8 cellular contexts compared by ENCODE assay signal in the genomic region with DNA sequence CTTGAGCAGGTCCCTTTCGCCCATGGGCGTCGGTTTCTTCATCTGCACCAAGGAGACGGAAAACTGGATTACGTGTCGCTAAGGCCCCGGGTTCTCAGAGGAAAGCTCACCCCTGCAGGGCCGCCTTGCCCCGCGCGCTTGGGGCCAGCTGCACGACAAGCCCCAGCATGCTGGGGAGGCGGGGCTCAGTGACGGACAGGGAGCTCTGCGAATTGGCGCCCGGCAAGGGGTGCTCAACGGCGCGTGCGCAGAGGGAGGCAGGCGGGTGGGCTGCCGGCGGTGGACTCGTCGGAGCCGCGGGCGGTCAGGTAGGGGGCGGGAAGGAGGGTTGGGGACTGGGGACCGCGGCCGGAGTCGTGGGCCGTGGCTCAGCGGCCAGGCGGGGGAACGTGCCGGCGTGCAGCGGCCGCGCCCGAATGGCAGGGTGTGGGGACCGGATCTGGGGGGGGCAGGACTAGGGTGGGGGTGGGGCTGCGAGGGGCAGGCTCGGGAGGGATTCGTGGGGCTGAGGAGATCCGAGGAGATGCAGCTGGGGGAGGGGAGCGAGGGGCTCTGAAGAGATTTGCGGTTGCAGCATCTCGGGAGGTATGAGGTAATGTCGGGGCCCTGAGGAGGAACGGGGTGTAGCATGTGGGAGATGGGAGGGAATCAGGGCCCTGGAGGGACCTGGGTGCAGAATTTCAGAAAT. TPM values are rescaled to one million over a fixed set of nuclear protein-coding genes. Genes with fewer than 3 reads are reported as not detected.
DNase-seq lines count a peak whose midpoint lies in the region; ATAC-seq, FAIRE-seq and TF ChIP-seq lines count a peak whose summit lies in the region.

A gene with protein sequence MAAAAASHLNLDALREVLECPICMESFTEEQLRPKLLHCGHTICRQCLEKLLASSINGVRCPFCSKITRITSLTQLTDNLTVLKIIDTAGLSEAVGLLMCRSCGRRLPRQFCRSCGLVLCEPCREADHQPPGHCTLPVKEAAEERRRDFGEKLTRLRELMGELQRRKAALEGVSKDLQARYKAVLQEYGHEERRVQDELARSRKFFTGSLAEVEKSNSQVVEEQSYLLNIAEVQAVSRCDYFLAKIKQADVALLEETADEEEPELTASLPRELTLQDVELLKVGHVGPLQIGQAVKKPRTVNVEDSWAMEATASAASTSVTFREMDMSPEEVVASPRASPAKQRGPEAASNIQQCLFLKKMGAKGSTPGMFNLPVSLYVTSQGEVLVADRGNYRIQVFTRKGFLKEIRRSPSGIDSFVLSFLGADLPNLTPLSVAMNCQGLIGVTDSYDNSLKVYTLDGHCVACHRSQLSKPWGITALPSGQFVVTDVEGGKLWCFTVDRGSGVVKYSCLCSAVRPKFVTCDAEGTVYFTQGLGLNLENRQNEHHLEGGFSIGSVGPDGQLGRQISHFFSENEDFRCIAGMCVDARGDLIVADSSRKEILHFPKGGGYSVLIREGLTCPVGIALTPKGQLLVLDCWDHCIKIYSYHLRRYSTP (plus strand): TSS at position 232 of the 688 bp plus-strand sequence. CDS start 10,438 bp downstream, outside the sequence.

- H3K9ac ChIP-seq in keratinocyte (ENCODE audit: control insufficient read depth, extremely low read depth, insufficient read depth, low read length) = peak within 1 kb of the TSS; percentile 90

- CTCF ChIA-PET in AG04450 (lab: Charles Lee) = interaction anchor here (0.7 to 0.8 kb wide), 2 partner anchors 15 to 1093 kb away, joined by 3 to 4 read pairs; no protein-coding TSS in a partner anchor

- H3K4me1 ChIP-seq in keratinocyte (ENCODE audit: control insufficient read depth, extremely low read depth, insufficient read depth, low read length) = peaks cover 18% of the 10 kb centered on the region

- DNase-seq in AG04450 (ENCODE audit: low read depth, low spot score) = peak; percentile 67
- peak; percentile 94 for DNase-seq in NCI-H345 (lab: John Stamatoyannopoulos, UW)
- peak; percentile 97 for DNase-seq in activated CD4-positive, CD25-positive, alpha-beta regulatory T cell treated with anti-CD3 and anti-CD28 coated beads, Interleukin-2, amount 50 U/mL, for 72 hours
- peak; percentile 90 for DNase-seq in cerebellar cortex (ENCODE audit: low spot score)
- no peak for DNase-seq in keratinocyte (ENCODE audit: low read depth, low spot score)
- peak; percentile 86 to 97 for DNase-seq in stimulated activated CD4-positive, alpha-beta T cell treated with anti-CD3 and anti-CD28 coated beads, Interleukin-15, amount 100 ng/mL, for 1 hour (ENCODE audit: low read depth in 1 of 2, low spot score in 1 of 2)

- no peaks in the 10 kb centered on the region for H3K9me1 ChIP-seq in keratinocyte (ENCODE audit: control insufficient read depth, extremely low read depth, insufficient read depth, low read length)

- ATAC-seq in GM18907 (IDR thresholded peaks at IDR 0.05; ENCODE audit: unreplicated experiment) (peak; percentile 99), HG03135 (IDR thresholded peaks at IDR 0.05; ENCODE audit: unreplicated experiment) (peak; percentile 99)

- H3K27me3 ChIP-seq in AG04450 (ENCODE audit: control insufficient read depth, insufficient read depth, low read length) (no peaks in the 10 kb centered on the region), keratinocyte (ENCODE audit: control insufficient read depth, extremely low read depth, insufficient read depth, low read length) (no peaks in the 10 kb centered on the region)

- peaks cover 48% of the 10 kb centered on the region for H3K79me2 ChIP-seq in keratinocyte (ENCODE audit: control insufficient read depth, insufficient read depth, low read length)

- H3K9me3 ChIP-seq in AG04450 (ENCODE audit: control insufficient read depth, insufficient read depth, low read length) = no peaks in the 10 kb centered on the region
- no peaks in the 10 kb centered on the region for H3K9me3 ChIP-seq in keratinocyte (ENCODE audit: control insufficient read depth, low read depth, low read length)

- H4K20me1 ChIP-seq in keratinocyte (ENCODE audit: control insufficient read depth, extremely low read depth, insufficient read depth, low read length) = no peaks in the 10 kb centered on the region

- H3K27ac ChIP-seq in AG04450 (ENCODE audit: low read depth, low read length) = peak within 1 kb of the TSS; percentile 31
- peak within 1 kb of the TSS; percentile 69 for H3K27ac ChIP-seq in keratinocyte (ENCODE audit: control insufficient read depth, insufficient read depth, low read length)

- H3K36me3 ChIP-seq in keratinocyte (ENCODE audit: control insufficient read depth in 2 of 2, extremely low read depth in 1 of 2, insufficient read depth in 2 of 2, low read length in 2 of 2) = no peaks in the 10 kb centered on the region

- peak within 1 kb of the TSS; percentile 81 for H3K4me3 ChIP-seq in AG04450 (ENCODE audit: low read depth, low read length)
- peak within 1 kb of the TSS; percentile 72 to 91 (median 85) for H3K4me3 ChIP-seq in keratinocyte (ENCODE audit: control insufficient read depth in 2 of 3, extremely low read depth in 1 of 3, insufficient read depth in 2 of 3, low read depth in 1 of 3, low read length in 3 of 3)

- dilution Hi-C loops in keratinocyte (cut with MboI; ENCODE audit: extremely low pct_ligation_motif_present, low sequenced_read_pairs) = no loop called here

- POLR2A ChIA-PET in AG04450 (lab: Yijun Ruan, JAX) = interaction anchor here (0.6 to 1.3 kb wide), 3 partner anchors 10 to 1335 kb away, joined by 3 to 13 read pairs (median 3); no protein-coding TSS in a partner anchor

- FAIRE-seq in keratinocyte (lab: Jason Lieb, UNC) = no peak

- peak within 1 kb of the TSS; percentile 46 for H2AFZ ChIP-seq in keratinocyte (ENCODE audit: control insufficient read depth, low read length)

- TF ChIP-seq CTCF in AG04450 (IDR thresholded peaks at IDR 0.05; ENCODE audit: low read depth, low read length) = no peak
- no peak for TF ChIP-seq CTCF in keratinocyte (optimal IDR thresholded peaks at IDR 0.05 in 1 of 3, IDR thresholded peaks at IDR 0.05 in 1 of 3, conservative IDR thresholded peaks at IDR 0.05 in 1 of 3; ENCODE audit: extremely low read depth in 1 of 3, insufficient read depth in 2 of 3, low read length in 3 of 3)

- H3K4me2 ChIP-seq in keratinocyte (ENCODE audit: control insufficient read depth, extremely low read depth, insufficient read depth, low read depth, low read length) = peak within 1 kb of the TSS; percentile 95

RNA-seq across cellular contexts. Expression of the gene that starts here (rescaled TPM):
- polyA plus RNA-seq in AG04450 (2011; rRNA removed) = 23.4 and 24.5 TPM in 2 replicates
- polyA minus RNA-seq in AG04450 (2011; rRNA and poly(A)+ RNA removed) = 56.6 and 58.1 TPM in 2 replicates
- polyA plus RNA-seq in keratinocyte = 21.3 to 23.8 TPM (median 23.2 TPM) in 3 replicates
- polyA plus RNA-seq in keratinocyte (2011; ENCODE audit: low read depth) = 6.3 TPM
- polyA plus RNA-seq in keratinocyte (2011; cell fraction: cytosol; rRNA removed) = 13.9 and 18.4 TPM in 2 replicates
- polyA plus RNA-seq in keratinocyte (2011; cell fraction: nucleus; rRNA removed) = 31.8 and 34.7 TPM in 2 replicates
- 7.6 and 18.5 TPM in 2 replicates for polyA plus RNA-seq in keratinocyte (2012; ENCODE audit: low replicate concordance)
- 55.2 to 74.2 TPM (median 71.4 TPM) in 3 replicates for polyA minus RNA-seq in keratinocyte
- 26.7 TPM for polyA minus RNA-seq in keratinocyte (2011; cell fraction: cytosol; rRNA and poly(A)+ RNA removed)
- polyA minus RNA-seq in keratinocyte (2011; cell fraction: nucleus; rRNA and poly(A)+ RNA removed) = 29.9 and 43.2 TPM in 2 replicates
